In the genomic region with DNA sequence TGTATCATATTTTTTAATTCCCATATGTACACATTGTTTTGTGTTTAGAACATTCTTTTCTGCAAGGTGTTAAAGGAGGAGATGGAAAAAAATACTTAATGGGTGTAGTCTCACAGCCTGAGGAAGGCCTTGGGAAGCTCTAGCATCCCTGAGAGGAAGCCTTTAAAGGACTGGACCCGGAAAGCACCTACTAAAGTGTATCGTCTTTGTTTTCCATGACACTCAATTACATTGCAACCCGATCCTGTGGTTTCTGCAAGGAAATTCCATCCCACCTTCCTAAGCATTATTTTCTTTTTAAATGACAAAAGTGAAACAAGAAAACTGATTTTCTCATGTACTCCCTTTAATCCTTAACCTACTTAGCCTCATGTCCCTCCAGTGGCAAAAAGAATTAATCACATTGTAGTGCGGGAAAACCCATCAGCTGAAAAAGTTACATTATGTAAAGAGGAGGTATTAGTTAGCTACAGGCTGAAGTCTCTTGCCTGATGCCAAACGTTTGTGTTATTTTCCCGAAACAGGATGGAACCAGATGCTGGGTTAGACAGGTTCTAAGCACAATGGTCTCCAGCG, we compare ENCODE assay signal across 20 cellular contexts.
"Had no signal": no experiment of that assay in that cellular context is flagged by ENCODE, and none has a peak within 500 bp of the region (broad histone marks: within the 10 kb centered on the region; RNA-seq: fewer than 3 reads in every experiment).

No MANE protein-coding gene starts in this region.

- ATAC-seq: activated CD8-positive, alpha-beta T cell treated with anti-CD3 and anti-CD28 coated beads, Interleukin-2, amount 10 ng/mL, durations not matched to agents 7 days and 5 days; esophagus mucosa; gastroesophageal sphincter; heart left ventricle; left ventricle myocardium superior; psoas muscle; stimulated activated effector memory CD8-positive, alpha-beta T cell treated with anti-CD3 and anti-CD28 coated beads, Interleukin-12 subunit alpha, Interleukin-12 subunit beta, amount 100 ng/mL, for 72 hours had no signal

- H3K27ac ChIP-seq: brain microvascular endothelial cell, coronary artery, gastroesophageal sphincter, heart left ventricle, psoas muscle had no signal

- H3K4me1 ChIP-seq: gastroesophageal sphincter, psoas muscle had no signal

- DNase-seq: activated CD4-positive, alpha-beta T cell treated with anti-CD3 and anti-CD28 coated beads for 48 hours; activated CD4-positive, CD25-positive, alpha-beta regulatory T cell; activated CD8-positive, alpha-beta T cell treated with anti-CD3 and anti-CD28 coated beads, Interleukin-2, amount 10 ng/mL, durations not matched to agents 7 days and 5 days; activated naive CD4-positive, alpha-beta T cell treated with anti-CD3 and anti-CD28 coated beads for 36 hours; activated T-cell treated with anti-CD3 and anti-CD28 coated beads, Interleukin-2, amount 50 U/mL, for 24 hours; anterior cingulate cortex; brain microvascular endothelial cell; central memory CD4-positive, alpha-beta T cell; heart left ventricle; immature natural killer cell; kidney glomerular epithelial cell; left ventricle myocardium superior; psoas muscle; stimulated activated CD4-positive, alpha-beta T cell treated with anti-CD3 and anti-CD28 coated beads, Interleukin-4, amount 100 ng/mL, for 24 hours; testis had no signal

- H3K27me3 ChIP-seq: brain microvascular endothelial cell, gastroesophageal sphincter, testis had no signal

- H3K4me3 ChIP-seq: coronary artery, gastroesophageal sphincter, heart left ventricle, psoas muscle, smooth muscle cell, testis had no signal

- H3K4me2 ChIP-seq: smooth muscle cell had no signal

- H3K36me3 ChIP-seq: brain microvascular endothelial cell, gastroesophageal sphincter, heart left ventricle had no signal

- H3K9me3 ChIP-seq: gastroesophageal sphincter, heart left ventricle, psoas muscle, testis had no signal
